ENCODE assay signal across 2 cellular contexts in genomic region chr1:63868220-63868897, GRCh38.
TF ChIP-seq lines count a peak whose summit lies in the region.

No MANE protein-coding gene starts in this region.

TF ChIP-seq in A549, 52 proteins besides CTCF, POLR2A, EP300 and RAD21 (continued from another document):
- TF ChIP-seq MAX (IDR thresholded peaks at IDR 0.05): 0 out of 2 replicates have a peak, but pooled peaks have one; percentile 22
- TF ChIP-seq NPAS2 (CRISPR knock-in tag; IDR thresholded peaks at IDR 0.05; ENCODE audit: borderline replicate concordance): no peak
- TF ChIP-seq USF2 (IDR thresholded peaks at IDR 0.05): no peak
- no peak for TF ChIP-seq TFCP2L1 (CRISPR knock-in tag; IDR thresholded peaks at IDR 0.05)
- 0 out of 2 replicates have a peak, but pooled peaks have one; percentile 15 for TF ChIP-seq FOSL2 (IDR thresholded peaks at IDR 0.05)
- TF ChIP-seq FOSL2 (CRISPR knock-in tag; IDR thresholded peaks at IDR 0.05): peak; percentile 37
- no peak for TF ChIP-seq PBX3 (IDR thresholded peaks at IDR 0.05)
- TF ChIP-seq EHF (CRISPR knock-in tag; IDR thresholded peaks at IDR 0.05): no peak
- TF ChIP-seq JUNB (IDR thresholded peaks at IDR 0.05): peak; percentile 20; the same call in 1 of the 2 replicates
- no peak for TF ChIP-seq CHD2 (IDR thresholded peaks at IDR 0.05; ENCODE audit: low read length, partially characterized antibody)
- TF ChIP-seq ZC3H11A (IDR thresholded peaks at IDR 0.05): no peak
- no peak for TF ChIP-seq REST (IDR thresholded peaks at IDR 0.05)
- no peak for TF ChIP-seq HMGXB4 (CRISPR knock-in tag; IDR thresholded peaks at IDR 0.05; ENCODE audit: borderline replicate concordance)
- TF ChIP-seq CHD4 (IDR thresholded peaks at IDR 0.05; ENCODE audit: borderline replicate concordance): no peak
- no peak for TF ChIP-seq CBX2 (IDR thresholded peaks at IDR 0.05; ENCODE audit: borderline replicate concordance, low read depth)

TF ChIP-seq in HCT116, 20 proteins besides CTCF, POLR2A, EP300 and RAD21:
- 0 out of 2 replicates have a peak, but pooled peaks have one; percentile 15 for TF ChIP-seq MAX (IDR thresholded peaks at IDR 0.05)
- TF ChIP-seq JUND (IDR thresholded peaks at IDR 0.05): peak; percentile 66
- no peak for TF ChIP-seq EGR1 (IDR thresholded peaks at IDR 0.05; ENCODE audit: low read depth)
- no peak for TF ChIP-seq ZBTB33 (IDR thresholded peaks at IDR 0.05; ENCODE audit: extremely low read depth, insufficient replicate concordance, low read length)
- TF ChIP-seq SP1 (IDR thresholded peaks at IDR 0.05; ENCODE audit: low read depth): peak; percentile 35; the same call in 1 of the 2 replicates
- peak; percentile 88 for TF ChIP-seq FOSL1 (IDR thresholded peaks at IDR 0.05; ENCODE audit: low read depth)
- peak; percentile 62 for TF ChIP-seq CBX3 (IDR thresholded peaks at IDR 0.05; ENCODE audit: low read depth)
TF ChIP-seq in HCT116: peak in this region for 5.
